Comparison of ENCODE assay signal across 12 cellular contexts in genomic region chr10:45460235-45460878, GRCh38.
A peak's percentile ranks its signal among the peaks of the same experiment; 100 is the strongest.
DNase-seq lines count a peak whose midpoint lies in the region; ATAC-seq and TF ChIP-seq lines count a peak whose summit lies in the region.
"Had no signal": no experiment of that assay in that cellular context is flagged by ENCODE, and none has a peak within 500 bp of the region (broad histone marks: within the 10 kb centered on the region; RNA-seq: fewer than 3 reads in every experiment).

No MANE protein-coding gene starts in this region.

- no peaks in the 10 kb centered on the region for H3K9me3 Mint-ChIP-seq in activated B cell treated with CpG ODN at 0.5 μM for 24 hours
- H3K9me3 Mint-ChIP-seq: activated CD4-positive, alpha-beta memory T cell treated with anti-CD3 and anti-CD28 coated beads for 36 hours had no signal

- peaks cover 51% of the 10 kb centered on the region for H3K36me3 Mint-ChIP-seq in activated B cell treated with CpG ODN at 0.5 μM for 24 hours (ENCODE audit: low read depth)

- H3K27me3 Mint-ChIP-seq in activated B cell treated with CpG ODN at 0.5 μM for 24 hours, result no peaks in the 10 kb centered on the region
- H3K27me3 Mint-ChIP-seq: activated CD4-positive, alpha-beta memory T cell treated with anti-CD3 and anti-CD28 coated beads for 36 hours had no signal

- peak; percentile 34 for ATAC-seq in GM18508 (IDR thresholded peaks at IDR 0.05; ENCODE audit: insufficient read depth, unreplicated experiment)
- ATAC-seq in GM21390 (IDR thresholded peaks at IDR 0.05; ENCODE audit: unreplicated experiment), result peak; percentile 42
- peak; percentile 37 for ATAC-seq in HG03135 (IDR thresholded peaks at IDR 0.05; ENCODE audit: unreplicated experiment)
- ATAC-seq in activated B cell treated with CpG ODN at 0.5 μM for 24 hours (ENCODE audit: low read depth), result peak; percentile 43
- ATAC-seq: gastrocnemius medialis had no signal

- TF ChIP-seq CTCF in activated B cell treated with CpG ODN at 0.5 μM for 24 hours (IDR thresholded peaks at IDR 0.05), result no peak

- peak overlapping the region; percentile 62 for H3K4me3 Mint-ChIP-seq in activated B cell treated with CpG ODN at 0.5 μM for 24 hours
- H3K4me3 Mint-ChIP-seq: activated CD4-positive, alpha-beta memory T cell treated with anti-CD3 and anti-CD28 coated beads for 36 hours had no signal

- POLR2A ChIA-PET in activated B cell treated with CpG ODN at 0.5 μM for 24 hours (lab: Charles Lee), result interaction anchor here (0.9 to 4.7 kb wide), 11 partner anchors 7 to 267 kb away, joined by 4 to 92 read pairs (median 12); partner anchors contain the start of genes ALOX5 and WASHC2C

- peak overlapping the region; percentile 98 for H3K27ac Mint-ChIP-seq in activated B cell treated with CpG ODN at 0.5 μM for 24 hours
- H3K27ac Mint-ChIP-seq: activated CD4-positive, alpha-beta memory T cell treated with anti-CD3 and anti-CD28 coated beads for 36 hours had no signal

- intact Hi-C loops in activated B cell treated with CpG ODN at 0.5 μM for 24 hours (cut with micrococcal nuclease), result loop anchor here (5.0 kb wide), 4 partner anchors 267 to 562 kb away; partner anchors contain the start of genes TIMM23, WASHC2C and ZNF22

- CTCF ChIA-PET in activated B cell treated with CpG ODN at 0.5 μM for 24 hours (lab: Charles Lee), result interaction anchor here (0.8 to 2.9 kb wide), 7 partner anchors 26 to 212 kb away, joined by 3 to 18 read pairs (median 3); no protein-coding TSS in a partner anchor

- DNase-seq in activated B cell treated with CpG ODN at 0.5 μM for 24 hours (no peak), DMS79 (lab: John Stamatoyannopoulos, UW) (no peak), NCI-H2227 treated with DMSO at 0.1 percent for 48 hours (lab: John Stamatoyannopoulos, UW) (no peak), SW480 (ENCODE audit: low spot score) (no peak)
- no peak for DNase-seq in NK-92 treated with Interleukin-12 subunit alpha and Interleukin-12 subunit beta, amount 100 ng/mL, for 24 hours (lab: John Stamatoyannopoulos, UW)
- DNase-seq: activated CD4-positive, alpha-beta memory T cell treated with anti-CD3 and anti-CD28 coated beads for 36 hours; DMS53; gastrocnemius medialis; NCI-H748 treated with DMSO at 0.1 percent for 48 hours had no signal

- H3K4me1 Mint-ChIP-seq in activated B cell treated with CpG ODN at 0.5 μM for 24 hours, result peaks cover 90% of the 10 kb centered on the region
